ENCODE assay signal across 1 cellular context in genomic region chr9:135906291-135907005, GRCh38.
TF ChIP-seq lines count a peak whose summit lies in the region.

No MANE protein-coding gene starts in this region.

TF ChIP-seq in H1, 55 proteins besides CTCF, POLR2A, EP300 and RAD21 (continued from another document):
- TF ChIP-seq, protein P1, sequence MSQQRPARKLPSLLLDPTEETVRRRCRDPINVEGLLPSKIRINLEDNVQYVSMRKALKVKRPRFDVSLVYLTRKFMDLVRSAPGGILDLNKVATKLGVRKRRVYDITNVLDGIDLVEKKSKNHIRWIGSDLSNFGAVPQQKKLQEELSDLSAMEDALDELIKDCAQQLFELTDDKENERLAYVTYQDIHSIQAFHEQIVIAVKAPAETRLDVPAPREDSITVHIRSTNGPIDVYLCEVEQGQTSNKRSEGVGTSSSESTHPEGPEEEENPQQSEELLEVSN (IDR thresholded peaks at IDR 0.05) = no peak
- no peak for TF ChIP-seq SAP30 (IDR thresholded peaks at IDR 0.05; ENCODE audit: insufficient read depth, insufficient replicate concordance, low read length)
- no peak for TF ChIP-seq TBP (IDR thresholded peaks at IDR 0.05; ENCODE audit: low read depth, low read length)
- TF ChIP-seq RBBP5 (IDR thresholded peaks at IDR 0.05; ENCODE audit: borderline replicate concordance, low read depth, low read length) = peak; percentile 54; the same call in 1 of the 2 replicates
- TF ChIP-seq SIN3A (conservative IDR thresholded peaks at IDR 0.05 in 1 of 2, IDR thresholded peaks at IDR 0.05 in 1 of 2; ENCODE audit: low read depth in 1 of 2, low read length in 2 of 2) = no peak
- TF ChIP-seq KDM4A (IDR thresholded peaks at IDR 0.05; ENCODE audit: low read depth, low read length, severe bottlenecking) = peak; percentile 39
